9 cellular contexts compared by ENCODE assay signal in the genomic region with DNA sequence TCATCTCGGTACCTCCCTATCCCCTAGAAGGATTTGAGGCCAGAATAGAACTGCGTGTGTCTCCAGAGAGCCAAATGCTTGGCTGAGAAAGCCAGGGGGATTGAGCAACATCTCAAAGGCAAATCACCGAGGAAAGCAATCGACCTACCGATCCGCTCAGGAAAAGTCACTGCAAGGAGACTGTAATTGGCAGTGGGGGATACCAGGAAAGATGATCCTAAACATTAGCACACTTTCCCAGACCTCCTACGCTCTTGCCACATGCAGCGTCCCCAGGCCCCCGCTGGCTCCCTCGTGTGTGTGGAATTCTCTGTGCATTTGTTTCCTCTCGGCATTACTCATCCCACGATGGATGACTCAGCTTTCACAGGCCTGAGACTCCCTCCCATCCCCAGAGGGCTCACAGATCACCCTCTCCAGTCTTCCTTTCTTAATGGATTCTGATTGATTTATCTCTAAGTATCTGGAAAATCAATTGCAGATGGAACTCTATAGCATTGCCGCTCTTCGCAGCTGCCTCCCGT.
DNase-seq lines count a peak whose midpoint lies in the region; ATAC-seq lines count a peak whose summit lies in the region.
"Had no signal": no experiment of that assay in that cellular context is flagged by ENCODE, and none has a peak within 500 bp of the region (broad histone marks: within the 10 kb centered on the region; RNA-seq: fewer than 3 reads in every experiment).

No MANE protein-coding gene starts in this region.

- no peak overlapping the region for H3K4me3 ChIP-seq in SJCRH30

- H3K36me3 ChIP-seq in SJCRH30 = no peaks in the 10 kb centered on the region

- no peaks in the 10 kb centered on the region for H3K4me1 Mint-ChIP-seq in activated CD4-positive, alpha-beta T cell treated with anti-CD3 and anti-CD28 coated beads for 36 hours
- no peaks in the 10 kb centered on the region for H3K4me1 Mint-ChIP-seq in activated T-helper 17 cell treated with anti-CD3 and anti-CD28 coated beads, Interleukin-2, amount 50 U/mL, for 72 hours

- H3K9me3 ChIP-seq in SJCRH30 (replicated peaks) = no peaks in the 10 kb centered on the region

- no peaks in the 10 kb centered on the region for H3K9me3 Mint-ChIP-seq in activated CD4-positive, alpha-beta T cell treated with anti-CD3 and anti-CD28 coated beads for 36 hours (ENCODE audit: low read depth)
- peaks cover 3% of the 10 kb centered on the region for H3K9me3 Mint-ChIP-seq in activated T-helper 17 cell treated with anti-CD3 and anti-CD28 coated beads, Interleukin-2, amount 50 U/mL, for 72 hours

- intact Hi-C loops in posterior vena cava (cut with DNase I) = no loop called here
- intact Hi-C loops in activated CD4-positive, alpha-beta T cell treated with anti-CD3 and anti-CD28 coated beads for 36 hours (cut with DNase I, micrococcal nuclease) = no loop called here

- no peaks in the 10 kb centered on the region for H3K36me3 Mint-ChIP-seq in activated CD4-positive, alpha-beta T cell treated with anti-CD3 and anti-CD28 coated beads for 36 hours (ENCODE audit: low read depth)
- H3K36me3 Mint-ChIP-seq in activated T-helper 17 cell treated with anti-CD3 and anti-CD28 coated beads, Interleukin-2, amount 50 U/mL, for 72 hours (ENCODE audit: low read depth) = no peaks in the 10 kb centered on the region

- peak; percentile 98 for DNase-seq in Daoy (ENCODE audit: low read depth)
- peak; percentile 58 to 74 for DNase-seq in SJCRH30
- DNase-seq in foreskin melanocyte = peak; percentile 92
- DNase-seq in posterior vena cava (ENCODE audit: low spot score) = peak; percentile 92
- DNase-seq in NCI-H526 (lab: John Stamatoyannopoulos, UW) = no peak
- DNase-seq in activated CD4-positive, alpha-beta T cell treated with anti-CD3 and anti-CD28 coated beads for 36 hours = no peak
- DNase-seq: stimulated activated CD4-positive, alpha-beta T cell treated with anti-CD3 and anti-CD28 coated beads, Interleukin-2, amount 100 ng/mL, for 48 hours had no signal

- no peaks in the 10 kb centered on the region for H3K27me3 ChIP-seq in SJCRH30

- H3K27me3 Mint-ChIP-seq in activated CD4-positive, alpha-beta T cell treated with anti-CD3 and anti-CD28 coated beads for 36 hours = peaks cover 3% of the 10 kb centered on the region
- peaks cover 18% of the 10 kb centered on the region for H3K27me3 Mint-ChIP-seq in activated T-helper 17 cell treated with anti-CD3 and anti-CD28 coated beads, Interleukin-2, amount 50 U/mL, for 72 hours

- H3K27ac Mint-ChIP-seq in activated CD4-positive, alpha-beta T cell treated with anti-CD3 and anti-CD28 coated beads for 36 hours = no peak overlapping the region
- no peak overlapping the region for H3K27ac Mint-ChIP-seq in activated T-helper 17 cell treated with anti-CD3 and anti-CD28 coated beads, Interleukin-2, amount 50 U/mL, for 72 hours

- H3K4me1 ChIP-seq in SJCRH30 = no peaks in the 10 kb centered on the region

- POLR2A ChIA-PET in activated CD4-positive, alpha-beta T cell treated with anti-CD3 and anti-CD28 coated beads for 36 hours (lab: Charles Lee) = no interaction called here

- no peak overlapping the region for H3K4me3 Mint-ChIP-seq in activated CD4-positive, alpha-beta T cell treated with anti-CD3 and anti-CD28 coated beads for 36 hours
- H3K4me3 Mint-ChIP-seq in activated T-helper 17 cell treated with anti-CD3 and anti-CD28 coated beads, Interleukin-2, amount 50 U/mL, for 72 hours = no peak overlapping the region

- H3K27ac ChIP-seq in SJCRH30 = peak overlapping the region; percentile 23; the same call in 1 of the 2 replicates

- CTCF ChIA-PET in activated CD4-positive, alpha-beta T cell treated with anti-CD3 and anti-CD28 coated beads for 36 hours (lab: Charles Lee) = no interaction called here

- ATAC-seq in activated CD4-positive, alpha-beta T cell treated with anti-CD3 and anti-CD28 coated beads for 36 hours = no peak
- no peak for ATAC-seq in activated T-helper 17 cell treated with anti-CD3 and anti-CD28 coated beads, Interleukin-2, amount 50 U/mL, for 72 hours (replicated peaks)
- no peak for ATAC-seq in HG03108 (IDR thresholded peaks at IDR 0.05; ENCODE audit: unreplicated experiment)

Comparison
In these comparisons a context has a peak if more than half of its experiments do, and no peak if none do; other contexts are left out.
1. DNase-seq: peak in Daoy (single experiment), SJCRH30 (2 of 2), foreskin melanocyte (single experiment) and posterior vena cava (single experiment); none in NCI-H526 (0 of 2) and activated CD4-positive, alpha-beta T cell treated with anti-CD3 and anti-CD28 coated beads for 36 hours (single experiment).